31 cellular contexts compared by ENCODE assay signal in the genomic region with DNA sequence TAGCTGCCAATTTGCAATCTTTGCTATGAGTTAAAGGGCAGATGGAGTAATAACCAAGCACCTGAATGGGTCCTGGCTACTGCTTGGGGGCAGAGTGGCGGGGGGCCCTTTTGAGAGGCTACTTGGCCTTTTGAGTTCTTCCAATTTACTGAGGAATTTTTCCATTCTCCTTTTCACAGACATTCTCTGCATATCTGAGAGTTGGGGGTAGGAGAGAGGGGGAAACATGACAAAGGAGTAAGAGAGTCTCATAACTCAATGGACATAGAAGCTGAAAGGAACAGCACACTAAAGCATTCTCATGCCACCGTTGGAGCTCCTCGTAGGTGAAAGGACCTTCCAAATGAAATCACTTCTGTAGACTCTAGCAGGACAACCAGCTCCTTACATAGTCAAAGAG.
"Had no signal": no experiment of that assay in that cellular context is flagged by ENCODE, and none has a peak within 500 bp of the region (broad histone marks: within the 10 kb centered on the region; RNA-seq: fewer than 3 reads in every experiment).

No MANE protein-coding gene starts in this region.

- H3K9me3 Mint-ChIP-seq: activated B cell treated with CpG ODN at 0.5 μM for 24 hours; activated CD8-positive, alpha-beta T cell treated with anti-CD3 and anti-CD28 coated beads for 36 hours; activated naive CD4-positive, alpha-beta T cell treated with anti-CD3 and anti-CD28 coated beads for 36 hours; activated naive CD4-positive, alpha-beta T cell treated with anti-CD3 and anti-CD28 coated beads, Interleukin-2, amount 50 U/mL, for 72 hours; activated naive CD8-positive, alpha-beta T cell treated with anti-CD3 and anti-CD28 coated beads, Interleukin-2, amount 10 ng/mL, durations not matched to agents 7 days and 5 days; activated T-cell treated with anti-CD3 and anti-CD28 coated beads, Interleukin-2, amount 50 U/mL, for 4 hours; activated T-helper 17 cell treated with anti-CD3 and anti-CD28 coated beads, Interleukin-2, amount 50 U/mL, for 72 hours; central memory CD8-positive, alpha-beta T cell; dendritic cell treated with granulocyte-macrophage colony-stimulating factor and Interleukin-4, amounts not matched to agents 40 ng/mL and 50 ng/mL, for 4 days; effector memory CD8-positive, alpha-beta T cell; T-cell; T-helper 1 cell treated with Interleukin-12 subunit alpha and Interleukin-12 subunit beta and Interleukin-4 antibody, amounts not matched to agents 30 μg/mL and 1 μg/mL, for 36 hours had no signal

- H3K4me1 ChIP-seq: ascending aorta, esophagus squamous epithelium, gastroesophageal sphincter had no signal

- H3K27ac ChIP-seq: ascending aorta, brain microvascular endothelial cell, coronary artery, dorsolateral prefrontal cortex, epithelial cell of prostate, esophagus squamous epithelium, gastroesophageal sphincter, heart right ventricle, WERI-Rb-1 had no signal

- H3K4me3 Mint-ChIP-seq: activated B cell treated with CpG ODN at 0.5 μM for 24 hours; activated CD8-positive, alpha-beta T cell treated with anti-CD3 and anti-CD28 coated beads for 36 hours; activated naive CD4-positive, alpha-beta T cell treated with anti-CD3 and anti-CD28 coated beads for 36 hours; activated naive CD8-positive, alpha-beta T cell treated with anti-CD3 and anti-CD28 coated beads, Interleukin-2, amount 10 ng/mL, durations not matched to agents 7 days and 5 days; activated T-cell treated with anti-CD3 and anti-CD28 coated beads, Interleukin-2, amount 50 U/mL, for 4 hours; activated T-helper 17 cell treated with anti-CD3 and anti-CD28 coated beads, Interleukin-2, amount 50 U/mL, for 72 hours; central memory CD8-positive, alpha-beta T cell; dendritic cell treated with granulocyte-macrophage colony-stimulating factor and Interleukin-4, amounts not matched to agents 40 ng/mL and 50 ng/mL, for 4 days; effector memory CD8-positive, alpha-beta T cell; T-cell; T-helper 1 cell treated with Interleukin-12 subunit alpha and Interleukin-12 subunit beta and Interleukin-4 antibody, amounts not matched to agents 30 μg/mL and 1 μg/mL, for 36 hours had no signal

- H3K36me3 Mint-ChIP-seq: activated naive CD4-positive, alpha-beta T cell treated with anti-CD3 and anti-CD28 coated beads, Interleukin-2, amount 50 U/mL, for 72 hours; activated naive CD8-positive, alpha-beta T cell treated with anti-CD3 and anti-CD28 coated beads, Interleukin-2, amount 10 ng/mL, durations not matched to agents 7 days and 5 days; T-cell had no signal

- H3K27me3 ChIP-seq: ascending aorta, brain microvascular endothelial cell, dorsolateral prefrontal cortex, esophagus squamous epithelium, gastroesophageal sphincter, heart right ventricle had no signal

- H3K27me3 Mint-ChIP-seq: activated B cell treated with CpG ODN at 0.5 μM for 24 hours; activated CD8-positive, alpha-beta T cell treated with anti-CD3 and anti-CD28 coated beads for 36 hours; activated T-helper 17 cell treated with anti-CD3 and anti-CD28 coated beads, Interleukin-2, amount 50 U/mL, for 72 hours had no signal

- DNase-seq: activated B cell treated with CpG ODN at 0.5 μM for 24 hours; activated CD4-positive, alpha-beta T cell treated with anti-CD3 and anti-CD28 coated beads for 48 hours; activated CD4-positive, alpha-beta T cell treated with anti-CD3 and anti-CD28 coated beads, Interleukin-2, amount 50 U/mL, for 1 hour; activated CD4-positive, alpha-beta T cell treated with anti-CD3 and anti-CD28 coated beads, Interleukin-2, amount 50 U/mL, for 48 hours; activated CD8-positive, alpha-beta memory T cell treated with anti-CD3 and anti-CD28 coated beads for 24 hours; activated CD8-positive, alpha-beta T cell treated with anti-CD3 and anti-CD28 coated beads for 36 hours; activated effector memory CD4-positive, alpha-beta T cell treated with Interleukin-2 at 50 U/mL for 16 hours; activated gamma-delta T cell treated with Interleukin-2 at 50 U/mL for 16 hours; activated naive CD4-positive, alpha-beta T cell treated with anti-CD3 and anti-CD28 coated beads for 36 hours; activated naive CD8-positive, alpha-beta T cell treated with anti-CD3 and anti-CD28 coated beads, Interleukin-2, amount 10 ng/mL, durations not matched to agents 7 days and 5 days; activated T-cell treated with anti-CD3 and anti-CD28 coated beads, Interleukin-2, amount 50 U/mL, for 4 hours; brain microvascular endothelial cell; dorsolateral prefrontal cortex; effector CD4-positive, alpha-beta T cell; effector memory CD8-positive, alpha-beta T cell; esophagus squamous epithelium; foreskin melanocyte; heart right ventricle; T-cell; T-helper 9 cell; WERI-Rb-1 had no signal

- H3K27ac Mint-ChIP-seq: activated B cell treated with CpG ODN at 0.5 μM for 24 hours; activated CD8-positive, alpha-beta T cell treated with anti-CD3 and anti-CD28 coated beads for 36 hours; activated naive CD4-positive, alpha-beta T cell treated with anti-CD3 and anti-CD28 coated beads for 36 hours; activated naive CD4-positive, alpha-beta T cell treated with anti-CD3 and anti-CD28 coated beads, Interleukin-2, amount 50 U/mL, for 72 hours; activated naive CD8-positive, alpha-beta T cell treated with anti-CD3 and anti-CD28 coated beads, Interleukin-2, amount 10 ng/mL, durations not matched to agents 7 days and 5 days; activated T-helper 17 cell treated with anti-CD3 and anti-CD28 coated beads, Interleukin-2, amount 50 U/mL, for 72 hours; dendritic cell treated with granulocyte-macrophage colony-stimulating factor and Interleukin-4, amounts not matched to agents 40 ng/mL and 50 ng/mL, for 4 days; effector memory CD8-positive, alpha-beta T cell; T-cell; T-helper 1 cell treated with Interleukin-12 subunit alpha and Interleukin-12 subunit beta and Interleukin-4 antibody, amounts not matched to agents 30 μg/mL and 1 μg/mL, for 36 hours had no signal

- H3K9me3 ChIP-seq: ascending aorta, esophagus squamous epithelium, gastroesophageal sphincter, heart right ventricle had no signal

- ATAC-seq: activated CD4-positive, CD25-positive, alpha-beta regulatory T cell treated with anti-CD3 and anti-CD28 coated beads, Interleukin-2, amount 50 U/mL, for 24 hours; activated CD8-positive, alpha-beta T cell treated with anti-CD3 and anti-CD28 coated beads for 36 hours; activated naive CD4-positive, alpha-beta T cell treated with anti-CD3 and anti-CD28 coated beads, Interleukin-2, amount 50 U/mL, for 72 hours; activated T-cell treated with anti-CD3 and anti-CD28 coated beads, Interleukin-2, amount 50 U/mL, for 4 hours; activated T-helper 17 cell treated with anti-CD3 and anti-CD28 coated beads, Interleukin-2, amount 50 U/mL, for 72 hours; effector memory CD8-positive, alpha-beta T cell; gastroesophageal sphincter; heart right ventricle; T-cell had no signal

- H3K4me3 ChIP-seq: ascending aorta, coronary artery, dorsolateral prefrontal cortex, esophagus squamous epithelium, gastroesophageal sphincter, heart right ventricle had no signal

- H3K4me1 Mint-ChIP-seq: activated T-helper 17 cell treated with anti-CD3 and anti-CD28 coated beads, Interleukin-2, amount 50 U/mL, for 72 hours; central memory CD8-positive, alpha-beta T cell had no signal

- H3K36me3 ChIP-seq: ascending aorta, brain microvascular endothelial cell, esophagus squamous epithelium, gastroesophageal sphincter, heart right ventricle, WERI-Rb-1 had no signal
